ENCODE assay signal across 1 cellular context in genomic region chr2:4381049-4381448, GRCh38.
TF ChIP-seq lines count a peak whose summit lies in the region.

No MANE protein-coding gene starts in this region.

TF ChIP-seq in SK-N-SH treated with all-trans-retinoic acid at 6 μM for 48 hours, 23 proteins besides CTCF, POLR2A, EP300 and RAD21 (continued from another document):
- TF ChIP-seq TOX (CRISPR knock-in tag; IDR thresholded peaks at IDR 0.05; ENCODE audit: borderline replicate concordance) = no peak
- no peak for TF ChIP-seq RARB (CRISPR knock-in tag; IDR thresholded peaks at IDR 0.05)
- TF ChIP-seq CREB5 (CRISPR knock-in tag; IDR thresholded peaks at IDR 0.05; ENCODE audit: low read depth) = no peak
- no peak for TF ChIP-seq ZNF565 (CRISPR knock-in tag; conservative IDR thresholded peaks at IDR 0.05; ENCODE audit: low read depth)
- TF ChIP-seq OSR1 (CRISPR knock-in tag; IDR thresholded peaks at IDR 0.05) = no peak
- no peak for TF ChIP-seq GLIS3 (CRISPR knock-in tag; IDR thresholded peaks at IDR 0.05)
- TF ChIP-seq TCF4 (CRISPR knock-in tag; IDR thresholded peaks at IDR 0.05; ENCODE audit: borderline replicate concordance) = no peak
- TF ChIP-seq SNAI2 (CRISPR knock-in tag; IDR thresholded peaks at IDR 0.05) = no peak
